In genomic region chr15:33007295-33007855, GRCh38 we compare ENCODE assay signal across 9 cellular contexts.
A peak's percentile ranks its signal among the peaks of the same experiment; 100 is the strongest.
DNase-seq lines count a peak whose midpoint lies in the region; ATAC-seq, FAIRE-seq and TF ChIP-seq lines count a peak whose summit lies in the region.
"Had no signal": no experiment of that assay in that cellular context is flagged by ENCODE, and none has a peak within 500 bp of the region (broad histone marks: within the 10 kb centered on the region; RNA-seq: fewer than 3 reads in every experiment).

No MANE protein-coding gene starts in this region.

- H3K27ac Mint-ChIP-seq in nephron progenitor cell, result no peak overlapping the region

- H3K36me3 Mint-ChIP-seq in nephron progenitor cell (ENCODE audit: low read depth), result peaks cover 23% of the 10 kb centered on the region

- H2AFZ ChIP-seq in endothelial cell of umbilical vein (ENCODE audit: low read depth, low read length), result peak overlapping the region; percentile 60

- intact Hi-C loops in endothelial cell of umbilical vein (cut with micrococcal nuclease), result no loop called here
- intact Hi-C loops in sigmoid colon (cut with DNase I), result no loop called here

- no peaks in the 10 kb centered on the region for H3K27me3 ChIP-seq in endothelial cell of umbilical vein (ENCODE audit: control insufficient read depth in 2 of 2, insufficient read depth in 2 of 2, low read length in 2 of 2)
- H3K27me3 ChIP-seq in sigmoid colon, result no peaks in the 10 kb centered on the region

- H3K27ac ChIP-seq in endothelial cell of umbilical vein (ENCODE audit: insufficient read depth, low read depth, low read length) (no peak overlapping the region), sigmoid colon (peak overlapping the region in 1 of 4 donors; percentile 54)

- peak; percentile 55 for DNase-seq in EH (ENCODE audit: low read depth)
- DNase-seq in NCI-H460 (ENCODE audit: extremely low read depth, low read depth), result peak; percentile 29
- DNase-seq in endothelial cell of umbilical vein (ENCODE audit: low read depth, low spot score), result peak; percentile 28
- DNase-seq in nephron progenitor cell, result no peak
- DNase-seq in sigmoid colon, result no peak
- DNase-seq in T-helper 9 cell, result no peak
- no peak for DNase-seq in NCI-H2081 treated with DMSO at 0.1 percent for 48 hours (lab: John Stamatoyannopoulos, UW)
- DNase-seq: NCI-H1092 treated with DMSO at 0.1 percent for 48 hours had no signal

- ATAC-seq in HG03159 (IDR thresholded peaks at IDR 0.05; ENCODE audit: unreplicated experiment), result no peak

- dilution Hi-C loops in endothelial cell of umbilical vein (cut with MboI; ENCODE audit: extremely low pct_ligation_motif_present, low sequenced_read_pairs), result no loop called here

- H3K9ac ChIP-seq in endothelial cell of umbilical vein (replicated peaks; ENCODE audit: extremely low read depth, insufficient read depth, low read length), result no peak overlapping the region

- peaks cover 26% of the 10 kb centered on the region for H3K9me3 Mint-ChIP-seq in nephron progenitor cell

- POLR2A ChIA-PET in endothelial cell of umbilical vein (lab: Charles Lee), result no interaction called here

- peaks cover 23% of the 10 kb centered on the region for H3K4me1 Mint-ChIP-seq in nephron progenitor cell

- H4K20me1 ChIP-seq in endothelial cell of umbilical vein (replicated peaks; ENCODE audit: control insufficient read depth, extremely low read depth, insufficient read depth, low read length), result no peaks in the 10 kb centered on the region

- peak; percentile 46 for FAIRE-seq in endothelial cell of umbilical vein (lab: Jason Lieb, UNC)

- BruUV-seq in endothelial cell of umbilical vein (replicated peaks; lab: Mats Ljungman, UMichigan), result no TSS peak

- H3K4me3 ChIP-seq in endothelial cell of umbilical vein (replicated peaks in 1 of 3; ENCODE audit: insufficient read depth in 1 of 3, low read depth in 1 of 3, low read length in 3 of 3) (no peak overlapping the region), sigmoid colon (no peak overlapping the region)

- no peaks in the 10 kb centered on the region for H3K9me3 ChIP-seq in endothelial cell of umbilical vein (replicated peaks; ENCODE audit: control insufficient read depth, insufficient read depth, low read length)
- H3K9me3 ChIP-seq in sigmoid colon, result no peaks in the 10 kb centered on the region

- TF ChIP-seq POLR2A in endothelial cell of umbilical vein (IDR thresholded peaks at IDR 0.05; ENCODE audit: low read depth, low read length) (no peak), sigmoid colon (IDR thresholded peaks at IDR 0.05) (no peak)

- WGBS in sigmoid colon, 2 donors, result 40 to 79% methylated on average over 4 of the region's 4 CpGs

- no peaks in the 10 kb centered on the region for H3K27me3 Mint-ChIP-seq in nephron progenitor cell (ENCODE audit: low read depth, poor library complexity)

- H3K79me2 ChIP-seq in endothelial cell of umbilical vein (ENCODE audit: control insufficient read depth, insufficient read depth, low read length), result no peaks in the 10 kb centered on the region

- no peak for TF ChIP-seq EP300 in sigmoid colon (IDR thresholded peaks at IDR 0.05)

- TF ChIP-seq CTCF in endothelial cell of umbilical vein (IDR thresholded peaks at IDR 0.05; ENCODE audit: extremely low read depth in 1 of 2, insufficient read depth in 1 of 2, low read depth in 1 of 2, low read length in 2 of 2), result peak in 1 of 2 donors; percentile 14
- TF ChIP-seq CTCF in nephron progenitor cell (IDR thresholded peaks at IDR 0.05), result peak; percentile 24
- TF ChIP-seq CTCF in sigmoid colon (IDR thresholded peaks at IDR 0.05), result no peak

- H3K4me1 ChIP-seq in endothelial cell of umbilical vein (ENCODE audit: control insufficient read depth, extremely low read depth, insufficient read depth, low read length), result no peaks in the 10 kb centered on the region
- peaks cover 0 to 14% (median 10%) of the 10 kb centered on the region in 4 donors for H3K4me1 ChIP-seq in sigmoid colon

- no peaks in the 10 kb centered on the region for H3K9me1 ChIP-seq in endothelial cell of umbilical vein (replicated peaks; ENCODE audit: control insufficient read depth, extremely low read depth, insufficient read depth, low read length)

- CTCF ChIA-PET in endothelial cell of umbilical vein (lab: Charles Lee), result interaction anchor here (0.5 to 1.6 kb wide), 3 partner anchors 93 to 345 kb away, joined by 3 to 6 read pairs (median 3); no protein-coding TSS in a partner anchor

- no peak overlapping the region for H3K4me3 Mint-ChIP-seq in nephron progenitor cell

- H3K36me3 ChIP-seq in endothelial cell of umbilical vein (ENCODE audit: control insufficient read depth in 2 of 2, extremely low read depth in 1 of 2, insufficient read depth in 2 of 2, low read length in 2 of 2) (no peaks in the 10 kb centered on the region), sigmoid colon (no peaks in the 10 kb centered on the region)

- H3K4me2 ChIP-seq in endothelial cell of umbilical vein (ENCODE audit: insufficient read depth, low read length), result no peak overlapping the region

TF ChIP-seq in endothelial cell of umbilical vein, 7 proteins besides CTCF, POLR2A, EP300 and RAD21:
- no peak for TF ChIP-seq POLR2AphosphoS5 (IDR thresholded peaks at IDR 0.05; ENCODE audit: insufficient read depth, low read depth, low read length)
- TF ChIP-seq, protein P1, sequence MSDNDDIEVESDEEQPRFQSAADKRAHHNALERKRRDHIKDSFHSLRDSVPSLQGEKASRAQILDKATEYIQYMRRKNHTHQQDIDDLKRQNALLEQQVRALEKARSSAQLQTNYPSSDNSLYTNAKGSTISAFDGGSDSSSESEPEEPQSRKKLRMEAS (IDR thresholded peaks at IDR 0.05; ENCODE audit: insufficient read depth, insufficient read length), result no peak
- no peak for TF ChIP-seq JUN (IDR thresholded peaks at IDR 0.05; ENCODE audit: borderline replicate concordance, insufficient read depth, insufficient read length, low read depth)
- no peak for TF ChIP-seq GATA2 (IDR thresholded peaks at IDR 0.05; ENCODE audit: insufficient read depth, insufficient read length, low read depth, low read length)
- no peak for TF ChIP-seq MYC (IDR thresholded peaks at IDR 0.05; ENCODE audit: low read depth, low read length)
- TF ChIP-seq EZH2 (IDR thresholded peaks at IDR 0.05; ENCODE audit: borderline replicate concordance, low read depth, low read length, severe bottlenecking), result no peak
- TF ChIP-seq FOS (IDR thresholded peaks at IDR 0.05; ENCODE audit: borderline replicate concordance, insufficient read depth, low read length), result no peak

Comparison
In these comparisons a context has a peak if more than half of its experiments do, and no peak if none do; other contexts are left out.
1. DNase-seq: peak in EH (single experiment), NCI-H460 (single experiment) and endothelial cell of umbilical vein (single experiment); none in nephron progenitor cell (single experiment), sigmoid colon (single experiment), T-helper 9 cell (single experiment) and NCI-H2081 treated with DMSO at 0.1 percent for 48 hours (single experiment).